ENCODE assay signal across 21 cellular contexts in the genomic region with DNA sequence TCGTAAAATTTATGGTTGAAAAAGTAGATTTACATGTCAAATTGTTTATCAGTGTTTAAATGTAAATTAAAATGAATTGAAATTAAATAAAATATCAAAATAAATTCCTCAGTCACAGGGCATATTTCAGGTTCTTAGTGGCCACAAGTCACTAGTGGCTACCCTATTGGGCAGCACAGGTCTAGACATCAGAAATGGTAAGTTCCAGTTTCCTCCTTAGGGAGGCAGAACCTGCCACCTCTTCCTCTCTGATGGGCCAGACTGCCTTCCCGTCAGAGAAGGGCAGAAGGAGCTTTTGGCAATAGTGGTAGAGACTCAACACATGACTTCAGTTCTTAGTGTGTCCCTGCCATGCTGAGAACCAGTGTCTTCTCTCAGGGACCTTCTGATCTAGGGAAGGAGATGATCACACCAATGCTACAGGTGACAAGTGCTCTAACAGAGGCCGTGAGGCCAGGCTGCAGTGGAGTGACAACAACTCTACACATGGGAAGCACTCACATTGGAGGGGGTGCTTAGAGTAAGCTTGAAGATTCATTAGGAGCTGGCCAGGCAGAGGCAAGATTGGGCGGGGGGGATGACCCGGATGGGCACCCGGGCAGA. TPM values are rescaled to one million over a fixed set of nuclear protein-coding genes. Genes with fewer than 3 reads are reported as not detected.
DNase-seq lines count a peak whose midpoint lies in the region; ATAC-seq, FAIRE-seq and TF ChIP-seq lines count a peak whose summit lies in the region.
"Had no signal": no experiment of that assay in that cellular context is flagged by ENCODE, and none has a peak within 500 bp of the region (broad histone marks: within the 10 kb centered on the region; RNA-seq: fewer than 3 reads in every experiment).

No MANE protein-coding gene starts in this region.

- no peak for TF ChIP-seq RAD21 in HepG2 (CRISPR knock-in tag; IDR thresholded peaks at IDR 0.05)

- H3K27me3 ChIP-seq in brain microvascular endothelial cell (replicated peaks), result no peaks in the 10 kb centered on the region
- H3K27me3 ChIP-seq in HepG2 (ENCODE audit: control insufficient read depth in 1 of 2, insufficient read depth in 2 of 2, low read length in 2 of 2), result peaks cover 4 to 54% of the 10 kb centered on the region in 2 experiments; a peak in 4 of 5 replicates
- H3K27me3 ChIP-seq: ascending aorta had no signal

- no peak for TF ChIP-seq POLR2A in NB4 (IDR thresholded peaks at IDR 0.05; ENCODE audit: extremely low read depth, insufficient read length)
- TF ChIP-seq POLR2A in HepG2 (IDR thresholded peaks at IDR 0.05; ENCODE audit: insufficient read depth in 1 of 2, low read depth in 2 of 2, low read length in 2 of 2), result no peak

- no peaks in the 10 kb centered on the region; the same call in 1 of the 2 replicates for H4K20me1 ChIP-seq in HepG2 (ENCODE audit: insufficient read depth, low read length)

- intact Hi-C loops in HepG2 (cut with micrococcal nuclease; ENCODE audit: unreplicated experiment), result loop anchor here (1.0 kb wide), 1 partner anchor 366 kb away; no protein-coding TSS in a partner anchor

- H3K36me3 Mint-ChIP-seq in glutamatergic neuron (ENCODE audit: unreplicated experiment), result no peaks in the 10 kb centered on the region
- H3K36me3 Mint-ChIP-seq: activated naive CD8-positive, alpha-beta T cell; CD8-positive, alpha-beta memory T cell; memory B cell had no signal

- BruUV-seq in HepG2 (replicated peaks; lab: Mats Ljungman, UMichigan), result no TSS peak

- H3K27ac Mint-ChIP-seq in glutamatergic neuron (ENCODE audit: unreplicated experiment), result no peak overlapping the region
- H3K27ac Mint-ChIP-seq: activated B cell treated with CpG ODN at 0.5 μM for 24 hours; activated naive CD8-positive, alpha-beta T cell; activated T-helper 17 cell treated with anti-CD3 and anti-CD28 coated beads, Interleukin-2, amount 50 U/mL, for 72 hours; CD8-positive, alpha-beta memory T cell; memory B cell; T-helper 2 cell treated with Interferon-gamma antibody and Interleukin-4, amounts not matched to agents 5 μg/mL and 100 μg/mL, for 36 hours had no signal

- H3K27ac ChIP-seq in brain microvascular endothelial cell (no peak overlapping the region), HepG2 (ENCODE audit: extremely low read length, insufficient read depth, low read length) (no peak overlapping the region)
- H3K27ac ChIP-seq: 22Rv1, ascending aorta, heart right ventricle, SK-N-MC had no signal

- TF ChIP-seq CTCF in NB4 (IDR thresholded peaks at IDR 0.05; ENCODE audit: low read depth, low read length) (no peak), brain microvascular endothelial cell (IDR thresholded peaks at IDR 0.05; ENCODE audit: low read depth, low read length, missing control alignments) (peak; percentile 1), HepG2 (CRISPR knock-in tag; IDR thresholded peaks at IDR 0.05) (no peak), glutamatergic neuron (IDR thresholded peaks at IDR 0.05; ENCODE audit: partially characterized antibody, unreplicated experiment) (no peak), GM13976 (IDR thresholded peaks at IDR 0.05; ENCODE audit: borderline replicate concordance, control extremely low read depth, extremely low read depth, insufficient read depth, missing control alignments) (no peak)

- no peak for FAIRE-seq in HepG2 (lab: Jason Lieb, UNC)
- FAIRE-seq: small intestine had no signal

- ATAC-seq in HepG2, result peak; percentile 43; the same call in 2 of the 3 replicates
- ATAC-seq: activated T-helper 17 cell treated with anti-CD3 and anti-CD28 coated beads, Interleukin-2, amount 50 U/mL, for 72 hours had no signal

- no peaks in the 10 kb centered on the region for H3K4me1 ChIP-seq in HepG2 (ENCODE audit: insufficient read depth, low read length)
- H3K4me1 ChIP-seq: ascending aorta had no signal

- no peak overlapping the region for H3K4me3 ChIP-seq in NB4 (ENCODE audit: low read depth, low read length)
- no peak overlapping the region for H3K4me3 ChIP-seq in brain microvascular endothelial cell (ENCODE audit: low read depth, low read length)
- no peak overlapping the region for H3K4me3 ChIP-seq in HepG2 (replicated peaks in 1 of 3; ENCODE audit: insufficient read depth in 1 of 3, low read depth in 2 of 3, low read length in 3 of 3)
- H3K4me3 ChIP-seq: ascending aorta, SK-N-MC had no signal

- no peaks in the 10 kb centered on the region for H3K79me2 ChIP-seq in HepG2 (ENCODE audit: insufficient read depth, low read length)

- H3K9me3 Mint-ChIP-seq in glutamatergic neuron (ENCODE audit: unreplicated experiment), result no peaks in the 10 kb centered on the region
- H3K9me3 Mint-ChIP-seq: activated B cell treated with CpG ODN at 0.5 μM for 24 hours; activated T-helper 17 cell treated with anti-CD3 and anti-CD28 coated beads, Interleukin-2, amount 50 U/mL, for 72 hours; CD8-positive, alpha-beta memory T cell; central memory CD8-positive, alpha-beta T cell; memory B cell; T-helper 2 cell treated with Interferon-gamma antibody and Interleukin-4, amounts not matched to agents 5 μg/mL and 100 μg/mL, for 36 hours had no signal

- H3K4me1 Mint-ChIP-seq in glutamatergic neuron (ENCODE audit: low read depth, unreplicated experiment), result peaks cover 10% of the 10 kb centered on the region
- H3K4me1 Mint-ChIP-seq: activated B cell treated with CpG ODN at 0.5 μM for 24 hours; activated T-helper 17 cell treated with anti-CD3 and anti-CD28 coated beads, Interleukin-2, amount 50 U/mL, for 72 hours; CD8-positive, alpha-beta memory T cell; central memory CD8-positive, alpha-beta T cell; memory B cell had no signal

- in situ Hi-C loops in brain microvascular endothelial cell (cut with HindIII; ENCODE audit: low pct_ligation_motif_present, low sequenced_read_pairs) (no loop called here), HepG2 (cut with HindIII; ENCODE audit: extremely low pct_ligation_motif_present, low pct_unique_long_range_greater_than_20kb) (loop anchor here (5.0 kb wide), 1 partner anchor 305 kb away; no protein-coding TSS in a partner anchor), GM13976 (cut with MboI; ENCODE audit: low sequenced_read_pairs, unreplicated experiment) (no loop called here)

- H3K9ac ChIP-seq in HepG2 (ENCODE audit: insufficient read depth, low read depth, low read length), result no peak overlapping the region

- H3K36me3 ChIP-seq in brain microvascular endothelial cell (replicated peaks), result no peaks in the 10 kb centered on the region
- H3K36me3 ChIP-seq in HepG2 (replicated peaks in 1 of 2; ENCODE audit: control insufficient read depth in 1 of 2, insufficient read depth in 2 of 2, low read length in 2 of 2), result no peaks in the 10 kb centered on the region
- H3K36me3 ChIP-seq: ascending aorta, heart right ventricle had no signal

- no peaks in the 10 kb centered on the region for H3K27me3 Mint-ChIP-seq in glutamatergic neuron (ENCODE audit: unreplicated experiment)
- H3K27me3 Mint-ChIP-seq: activated naive CD8-positive, alpha-beta T cell had no signal

- peak; percentile 19 for DNase-seq in DMS 273 (lab: John Stamatoyannopoulos, UW; ENCODE audit: unreplicated experiment)
- DNase-seq in DMS 273 treated with DMSO at 0.1 percent for 48 hours (lab: John Stamatoyannopoulos, UW), result no peak
- DNase-seq in NB4 (ENCODE audit: low read depth), result peak; percentile 23
- no peak for DNase-seq in brain microvascular endothelial cell
- DNase-seq in HepG2 (ENCODE audit: low spot score), result no peak
- DNase-seq in activated CD4-positive, alpha-beta T cell treated with anti-CD3 and anti-CD28 coated beads, Interleukin-2, amount 50 U/mL, for 4 hours, result no peak
- DNase-seq in glutamatergic neuron, result no peak
- DNase-seq in GM13976 (ENCODE audit: low spot score), result no peak
- DNase-seq: RPMI8226 had no signal

- TF ChIP-seq EP300 in HepG2 (IDR thresholded peaks at IDR 0.05; ENCODE audit: low read depth in 2 of 2, low read length in 2 of 2), result no peak
- TF ChIP-seq EP300 in HepG2 (CRISPR knock-in tag; IDR thresholded peaks at IDR 0.05; ENCODE audit: borderline replicate concordance), result no peak

- POLR2A ChIA-PET in HepG2 (lab: Yijun Ruan, JAX), result no interaction called here

- 38% methylated on average over 6 of the region's 6 CpGs for WGBS in HepG2 (ENCODE audit: low lambda C conversion rate)

- no peak overlapping the region for H3K4me2 ChIP-seq in HepG2 (ENCODE audit: low read depth, low read length)

- CTCF ChIA-PET in HepG2 (lab: Yijun Ruan, JAX; ENCODE audit: low intra/inter-chr PET ratio, low total read pairs), result interaction anchor here (1.2 to 1.5 kb wide), 3 partner anchors 11 to 382 kb away, joined by 3 to 8 read pairs (median 4); no protein-coding TSS in a partner anchor

- no peak overlapping the region for H2AFZ ChIP-seq in HepG2 (ENCODE audit: low read length)

- no peak overlapping the region for H3K4me3 Mint-ChIP-seq in glutamatergic neuron (ENCODE audit: unreplicated experiment)
- H3K4me3 Mint-ChIP-seq: activated B cell treated with CpG ODN at 0.5 μM for 24 hours; activated naive CD8-positive, alpha-beta T cell; activated T-helper 17 cell treated with anti-CD3 and anti-CD28 coated beads, Interleukin-2, amount 50 U/mL, for 72 hours; central memory CD8-positive, alpha-beta T cell; memory B cell; T-helper 2 cell treated with Interferon-gamma antibody and Interleukin-4, amounts not matched to agents 5 μg/mL and 100 μg/mL, for 36 hours had no signal

- H3K9me3 ChIP-seq in HepG2 (ENCODE audit: low read length), result no peaks in the 10 kb centered on the region
- H3K9me3 ChIP-seq: ascending aorta, heart right ventricle had no signal

RNA-seq across cellular contexts. Expression of a gene that starts 14.4 kb away (rescaled TPM):
- total RNA-seq in HepG2 (2016; rRNA removed; fragmentation: Illumina TruSeq; extraction: Trizol) (168 and 177 TPM in 2 replicates), glutamatergic neuron (ENCODE audit: unreplicated experiment) (29.1 TPM)
- total RNA-seq in HepG2 (2016; cell fraction: cytosol; rRNA removed; fragmentation: Illumina TruSeq; extraction: Trizol; ENCODE audit: low read depth), result 166 and 201 TPM in 2 replicates
- 178 and 182 TPM in 2 replicates for total RNA-seq in HepG2 (2016; cell fraction: insoluble cytoplasmic fraction; rRNA removed; fragmentation: Illumina TruSeq; extraction: Trizol)
- total RNA-seq in HepG2 (2016; cell fraction: membrane; rRNA removed; fragmentation: Illumina TruSeq; extraction: Trizol), result 211 and 254 TPM in 2 replicates
- 58.9 and 64.6 TPM in 2 replicates for total RNA-seq in HepG2 (2016; cell fraction: nucleus; rRNA removed; fragmentation: Illumina TruSeq; extraction: Trizol)
- polyA plus RNA-seq in HepG2 (2011; rRNA removed), result 95.3 and 98.9 TPM in 2 replicates
- polyA plus RNA-seq in HepG2 (2011; cell fraction: cytosol; rRNA removed), result 107 and 123 TPM in 2 replicates
- polyA plus RNA-seq in HepG2 (2011; cell fraction: nucleus; rRNA removed), result 40.3 and 45.6 TPM in 2 replicates
- 117 and 152 TPM in 2 replicates for polyA plus RNA-seq in HepG2 (2012)
- 235 and 300 TPM in 2 replicates for polyA plus RNA-seq in HepG2 (2016; cell fraction: cytosol; fragmentation: Illumina TruSeq; extraction: Trizol; ENCODE audit: low read depth)
- 237 and 249 TPM in 2 replicates for polyA plus RNA-seq in HepG2 (2016; cell fraction: insoluble cytoplasmic fraction; fragmentation: Illumina TruSeq; extraction: Trizol; ENCODE audit: low read depth)
- 271 and 309 TPM in 2 replicates for polyA plus RNA-seq in HepG2 (2016; cell fraction: membrane; fragmentation: Illumina TruSeq; extraction: Trizol; ENCODE audit: low read depth)
- 131 and 135 TPM in 2 replicates for polyA plus RNA-seq in HepG2 (2016; cell fraction: nucleus; fragmentation: Illumina TruSeq; extraction: Trizol; ENCODE audit: insufficient read depth, low read depth)
- 47.4 and 68.6 TPM in 2 replicates for polyA minus RNA-seq in HepG2 (2011; rRNA and poly(A)+ RNA removed; ENCODE audit: low replicate concordance)
- 36.4 and 44.0 TPM in 2 replicates for polyA minus RNA-seq in HepG2 (2011; cell fraction: cytosol; rRNA and poly(A)+ RNA removed)
- 21.6 and 28.6 TPM in 2 replicates for polyA minus RNA-seq in HepG2 (2011; cell fraction: nucleus; rRNA and poly(A)+ RNA removed)

Comparison
In these comparisons a context has a peak if more than half of its experiments do, and no peak if none do; other contexts are left out.
1. DNase-seq: peak in DMS 273 (single experiment) and NB4 (single experiment); none in DMS 273 treated with DMSO at 0.1 percent for 48 hours (single experiment), brain microvascular endothelial cell (single experiment), HepG2 (single experiment), activated CD4-positive, alpha-beta T cell treated with anti-CD3 and anti-CD28 coated beads, Interleukin-2, amount 50 U/mL, for 4 hours (0 of 2), glutamatergic neuron (single experiment) and GM13976 (single experiment).